ENCODE assay signal across 12 cellular contexts in the genomic region with DNA sequence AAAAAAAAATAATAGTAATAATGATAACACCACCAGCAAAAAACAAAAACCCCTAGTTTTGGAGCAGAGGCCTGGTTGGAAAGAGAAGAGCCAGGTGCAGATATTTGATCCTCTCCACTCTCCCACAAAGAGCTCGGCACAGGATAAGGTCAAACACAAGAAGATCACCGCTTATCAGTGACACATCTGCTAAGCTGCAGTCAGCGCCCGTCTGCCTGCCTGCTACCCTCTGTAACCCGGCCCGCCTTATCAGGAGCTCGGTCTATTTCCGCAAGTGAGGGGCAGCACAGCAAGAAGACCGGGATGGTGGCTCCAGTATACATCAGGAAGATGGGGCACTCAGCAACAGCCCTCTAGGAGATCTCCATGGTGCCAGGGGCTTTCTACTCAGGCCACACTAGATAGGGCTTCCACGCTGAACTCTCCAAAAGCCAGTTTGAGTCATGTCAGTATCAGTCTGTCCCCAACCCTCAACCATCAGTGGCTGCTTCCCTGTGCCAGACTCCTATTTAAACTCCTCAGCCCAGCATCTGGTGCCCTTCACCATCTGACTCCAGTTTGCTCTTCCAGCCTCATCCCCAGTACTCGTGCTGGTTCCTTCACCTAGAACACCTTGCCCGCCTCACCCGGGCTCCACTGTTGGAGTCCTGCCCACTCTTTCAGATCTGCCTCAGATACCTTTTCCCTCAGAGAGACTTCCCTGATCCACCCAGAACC.
DNase-seq lines count a peak whose midpoint lies in the region; ATAC-seq and TF ChIP-seq lines count a peak whose summit lies in the region.
"Had no signal": no experiment of that assay in that cellular context is flagged by ENCODE, and none has a peak within 500 bp of the region (broad histone marks: within the 10 kb centered on the region; RNA-seq: fewer than 3 reads in every experiment).

No MANE protein-coding gene starts in this region.

- no peak overlapping the region for H3K27ac ChIP-seq in mesendoderm (ENCODE audit: low read depth, low read length)
- H3K27ac ChIP-seq: epithelial cell of prostate had no signal

- peak overlapping the region; percentile 77 for H3K27ac Mint-ChIP-seq in stimulated activated naive CD8-positive, alpha-beta T cell treated with anti-CD3 and anti-CD28 coated beads, Interleukin-15, Interleukin-2, amounts not matched to agents 100 ng/mL and 50 ng/mL, for 24 hours
- peak overlapping the region in 1 of 2 donors; percentile 5 for H3K27ac Mint-ChIP-seq in stimulated activated naive CD8-positive, alpha-beta T cell treated with anti-CD3 and anti-CD28 coated beads, Interleukin-15, amount 100 ng/mL, for 72 hours
- H3K27ac Mint-ChIP-seq: B cell had no signal

- H3K27me3 ChIP-seq in mesendoderm (ENCODE audit: insufficient read depth, low read length, poor library complexity): no peaks in the 10 kb centered on the region
- H3K27me3 ChIP-seq: Peyer's patch had no signal

- no CpG with 5 or more reads among the region's 13 CpGs for WGBS in mesendoderm (ENCODE audit: extremely low coverage, insufficient coverage, low lambda C conversion rate)

- peaks cover 3% of the 10 kb centered on the region for H3K9me3 Mint-ChIP-seq in stimulated activated naive CD8-positive, alpha-beta T cell treated with anti-CD3 and anti-CD28 coated beads, Interleukin-15, Interleukin-2, amounts not matched to agents 100 ng/mL and 50 ng/mL, for 24 hours
- H3K9me3 Mint-ChIP-seq in stimulated activated naive CD8-positive, alpha-beta T cell treated with anti-CD3 and anti-CD28 coated beads, Interleukin-15, amount 100 ng/mL, for 72 hours: no peaks in the 10 kb centered on the region

- no peaks in the 10 kb centered on the region for H3K79me2 ChIP-seq in mesendoderm (ENCODE audit: control insufficient read depth, insufficient read depth, low read length)

- H3K27me3 Mint-ChIP-seq in stimulated activated naive CD8-positive, alpha-beta T cell treated with anti-CD3 and anti-CD28 coated beads, Interleukin-15, Interleukin-2, amounts not matched to agents 100 ng/mL and 50 ng/mL, for 24 hours: no peaks in the 10 kb centered on the region
- no peaks in the 10 kb centered on the region for H3K27me3 Mint-ChIP-seq in stimulated activated naive CD8-positive, alpha-beta T cell treated with anti-CD3 and anti-CD28 coated beads, Interleukin-15, amount 100 ng/mL, for 72 hours
- H3K27me3 Mint-ChIP-seq: B cell had no signal

- DNase-seq in stimulated activated naive CD8-positive, alpha-beta T cell treated with anti-CD3 and anti-CD28 coated beads, Interleukin-15, amount 100 ng/mL, for 72 hours: no peak
- DNase-seq in mesendoderm (peak; percentile 69), hepatic stellate cell (ENCODE audit: low spot score) (no peak), activated gamma-delta T cell (lab: John Stamatoyannopoulos, UW) (no peak)
- DNase-seq: NCI-H1048, Peyer's patch had no signal

- H2BK120ac ChIP-seq in mesendoderm (ENCODE audit: low read depth, low read length): no peak overlapping the region

- no peak overlapping the region for H4K8ac ChIP-seq in mesendoderm (ENCODE audit: low read depth, low read length)

- no peak overlapping the region for H3K4ac ChIP-seq in mesendoderm (ENCODE audit: low read depth, low read length)

- H3K36me3 ChIP-seq in mesendoderm (ENCODE audit: control insufficient read depth, insufficient read depth, low read length): no peaks in the 10 kb centered on the region
- H3K36me3 ChIP-seq: Peyer's patch had no signal

- H2BK5ac ChIP-seq in mesendoderm (ENCODE audit: low read length): no peak overlapping the region

- no peaks in the 10 kb centered on the region for H3K79me1 ChIP-seq in mesendoderm (ENCODE audit: low read length)

- no peak overlapping the region for H3K4me3 Mint-ChIP-seq in stimulated activated naive CD8-positive, alpha-beta T cell treated with anti-CD3 and anti-CD28 coated beads, Interleukin-15, Interleukin-2, amounts not matched to agents 100 ng/mL and 50 ng/mL, for 24 hours
- H3K4me3 Mint-ChIP-seq in stimulated activated naive CD8-positive, alpha-beta T cell treated with anti-CD3 and anti-CD28 coated beads, Interleukin-15, amount 100 ng/mL, for 72 hours: no peak overlapping the region
- H3K4me3 Mint-ChIP-seq: B cell had no signal

- H3K36me3 Mint-ChIP-seq in stimulated activated naive CD8-positive, alpha-beta T cell treated with anti-CD3 and anti-CD28 coated beads, Interleukin-15, Interleukin-2, amounts not matched to agents 100 ng/mL and 50 ng/mL, for 24 hours (ENCODE audit: low read depth): no peaks in the 10 kb centered on the region

- H3K4me3 ChIP-seq in mesendoderm (ENCODE audit: low read length): no peak overlapping the region
- H3K4me3 ChIP-seq: Peyer's patch had no signal

- ATAC-seq in stimulated activated naive CD8-positive, alpha-beta T cell treated with anti-CD3 and anti-CD28 coated beads, Interleukin-15, amount 100 ng/mL, for 72 hours: no peak
- ATAC-seq in SK-N-SH treated with all-trans-retinoic acid at 6 μM for 48 hours: no peak
- ATAC-seq in GM21367 (IDR thresholded peaks at IDR 0.05; ENCODE audit: unreplicated experiment): no peak
- no peak for ATAC-seq in GM19035 (IDR thresholded peaks at IDR 0.05; ENCODE audit: unreplicated experiment)

- no peak overlapping the region for H3K23ac ChIP-seq in mesendoderm (ENCODE audit: low read length)

- no peak overlapping the region for H4K5ac ChIP-seq in mesendoderm (ENCODE audit: low read length)

- H3K4me2 ChIP-seq in mesendoderm (ENCODE audit: low read length): no peak overlapping the region

- peaks cover 2% of the 10 kb centered on the region for H3K4me1 ChIP-seq in mesendoderm (ENCODE audit: control insufficient read depth, low read depth, low read length)

- H2AK5ac ChIP-seq in mesendoderm (ENCODE audit: low read length): no peak overlapping the region

- peaks cover 53% of the 10 kb centered on the region for H3K4me1 Mint-ChIP-seq in stimulated activated naive CD8-positive, alpha-beta T cell treated with anti-CD3 and anti-CD28 coated beads, Interleukin-15, Interleukin-2, amounts not matched to agents 100 ng/mL and 50 ng/mL, for 24 hours (ENCODE audit: low read depth)
- peaks cover 46% of the 10 kb centered on the region for H3K4me1 Mint-ChIP-seq in stimulated activated naive CD8-positive, alpha-beta T cell treated with anti-CD3 and anti-CD28 coated beads, Interleukin-15, amount 100 ng/mL, for 72 hours

- no peak overlapping the region for H2BK15ac ChIP-seq in mesendoderm (replicated peaks; ENCODE audit: low read depth)

- no peak overlapping the region for H3K18ac ChIP-seq in mesendoderm (ENCODE audit: low read length)

- no peak overlapping the region for H3K9ac ChIP-seq in mesendoderm (ENCODE audit: low read length)

- no peak overlapping the region for H3K56ac ChIP-seq in mesendoderm (ENCODE audit: low read length)

TF ChIP-seq in SK-N-SH treated with all-trans-retinoic acid at 6 μM for 48 hours, 23 proteins besides CTCF, POLR2A, EP300 and RAD21:
- TF ChIP-seq ZC3H10 (CRISPR knock-in tag; IDR thresholded peaks at IDR 0.05): no peak
- TF ChIP-seq ZFP3 (CRISPR knock-in tag; IDR thresholded peaks at IDR 0.05): peak; percentile 91
